8 cellular contexts compared by ENCODE assay signal in genomic region chr2:28366496-28367282, GRCh38. TPM values are rescaled to one million over a fixed set of nuclear protein-coding genes. Genes with fewer than 3 reads are reported as not detected.
DNase-seq lines count a peak whose midpoint lies in the region; ATAC-seq, FAIRE-seq and TF ChIP-seq lines count a peak whose summit lies in the region.

No MANE protein-coding gene starts in this region.

- H3K4me3 ChIP-seq in HEK293 (ENCODE audit: low read depth, low read length) (no peak overlapping the region), colonic mucosa (no peak overlapping the region), small intestine (ENCODE audit: low read depth in 1 of 2, low read length in 2 of 2) (no peak overlapping the region)

- CTCF ChIA-PET in HEK293 (lab: Yijun Ruan, JAX): interaction anchor here (1.2 kb wide), 1 partner anchor 30 kb away, joined by 3 read pairs; no protein-coding TSS in a partner anchor

- POLR2A ChIA-PET in HEK293 (lab: Yijun Ruan, JAX): interaction anchor here (0.6 to 1.6 kb wide), 2 partner anchors 9 to 26 kb away, joined by 3 to 4 read pairs; partner anchors contain the start of gene FOSL2

- WGBS in small intestine, 3 donors: 14 to 33% (median 31%) methylated on average over 19 of the region's 19 CpGs

- H3K27ac ChIP-seq in HEK293 (ENCODE audit: extremely low read depth, low read depth, low read length): no peak overlapping the region
- peak overlapping the region; percentile 68 for H3K27ac ChIP-seq in colonic mucosa
- H3K27ac ChIP-seq in small intestine (ENCODE audit: low read depth in 1 of 2, low read length in 1 of 2): peak overlapping the region; percentile 76 to 97

- H3K27me3 ChIP-seq in colonic mucosa (no peaks in the 10 kb centered on the region), small intestine (ENCODE audit: control insufficient read depth in 2 of 2, insufficient read depth in 2 of 2, low read length in 2 of 2) (no peaks in the 10 kb centered on the region)

- no peaks in the 10 kb centered on the region for H3K4me1 ChIP-seq in HEK293 (ENCODE audit: control insufficient read depth, insufficient read depth, low read length)
- H3K4me1 ChIP-seq in colonic mucosa: peaks cover 5% of the 10 kb centered on the region
- peaks cover 5 to 8% of the 10 kb centered on the region in 2 donors for H3K4me1 ChIP-seq in small intestine (ENCODE audit: control insufficient read depth in 2 of 2, insufficient read depth in 1 of 2, low read depth in 1 of 2, low read length in 1 of 2)

- ATAC-seq in GM18519 (IDR thresholded peaks at IDR 0.05; ENCODE audit: low FRiP score, unreplicated experiment) (no peak), HG02798 (IDR thresholded peaks at IDR 0.05; ENCODE audit: poor library complexity, unreplicated experiment) (no peak), HG03571 (IDR thresholded peaks at IDR 0.05; ENCODE audit: unreplicated experiment) (no peak)

- TF ChIP-seq CTCF in HEK293 (tag by site-specific recombination; IDR thresholded peaks at IDR 0.05) (no peak), colonic mucosa (IDR thresholded peaks at IDR 0.05) (no peak)

- intact Hi-C loops in colonic mucosa (cut with DNase I): no loop called here

- no peak for FAIRE-seq in small intestine (lab: Jason Lieb, UNC)

- H3K9me3 ChIP-seq in HEK293 (ENCODE audit: control insufficient read depth, insufficient read depth, low read depth, low read length): no peaks in the 10 kb centered on the region
- H3K9me3 ChIP-seq in colonic mucosa: no peaks in the 10 kb centered on the region
- H3K9me3 ChIP-seq in small intestine (ENCODE audit: control insufficient read depth, low read depth): no peaks in the 10 kb centered on the region

- DNase-seq in T-helper 22 cell (ENCODE audit: low read depth) (peak; percentile 64), colonic mucosa (peak; percentile 80), small intestine (peak; percentile 96), ecto neural progenitor cell (ENCODE audit: low spot score) (no peak)

- H3K36me3 ChIP-seq in HEK293 (ENCODE audit: control insufficient read depth in 2 of 2, insufficient read depth in 1 of 2, low read length in 2 of 2) (no peaks in the 10 kb centered on the region), colonic mucosa (no peaks in the 10 kb centered on the region), small intestine (ENCODE audit: control insufficient read depth in 2 of 2, insufficient read depth in 2 of 2, low read length in 2 of 2) (no peaks in the 10 kb centered on the region)

- peak overlapping the region; percentile 50 to 88 for H3K9ac ChIP-seq in colonic mucosa (ENCODE audit: low read depth in 2 of 2, low read length in 2 of 2)

TF ChIP-seq in HEK293, 187 proteins besides CTCF, POLR2A, EP300 and RAD21:
- TF ChIP-seq, protein P1, sequence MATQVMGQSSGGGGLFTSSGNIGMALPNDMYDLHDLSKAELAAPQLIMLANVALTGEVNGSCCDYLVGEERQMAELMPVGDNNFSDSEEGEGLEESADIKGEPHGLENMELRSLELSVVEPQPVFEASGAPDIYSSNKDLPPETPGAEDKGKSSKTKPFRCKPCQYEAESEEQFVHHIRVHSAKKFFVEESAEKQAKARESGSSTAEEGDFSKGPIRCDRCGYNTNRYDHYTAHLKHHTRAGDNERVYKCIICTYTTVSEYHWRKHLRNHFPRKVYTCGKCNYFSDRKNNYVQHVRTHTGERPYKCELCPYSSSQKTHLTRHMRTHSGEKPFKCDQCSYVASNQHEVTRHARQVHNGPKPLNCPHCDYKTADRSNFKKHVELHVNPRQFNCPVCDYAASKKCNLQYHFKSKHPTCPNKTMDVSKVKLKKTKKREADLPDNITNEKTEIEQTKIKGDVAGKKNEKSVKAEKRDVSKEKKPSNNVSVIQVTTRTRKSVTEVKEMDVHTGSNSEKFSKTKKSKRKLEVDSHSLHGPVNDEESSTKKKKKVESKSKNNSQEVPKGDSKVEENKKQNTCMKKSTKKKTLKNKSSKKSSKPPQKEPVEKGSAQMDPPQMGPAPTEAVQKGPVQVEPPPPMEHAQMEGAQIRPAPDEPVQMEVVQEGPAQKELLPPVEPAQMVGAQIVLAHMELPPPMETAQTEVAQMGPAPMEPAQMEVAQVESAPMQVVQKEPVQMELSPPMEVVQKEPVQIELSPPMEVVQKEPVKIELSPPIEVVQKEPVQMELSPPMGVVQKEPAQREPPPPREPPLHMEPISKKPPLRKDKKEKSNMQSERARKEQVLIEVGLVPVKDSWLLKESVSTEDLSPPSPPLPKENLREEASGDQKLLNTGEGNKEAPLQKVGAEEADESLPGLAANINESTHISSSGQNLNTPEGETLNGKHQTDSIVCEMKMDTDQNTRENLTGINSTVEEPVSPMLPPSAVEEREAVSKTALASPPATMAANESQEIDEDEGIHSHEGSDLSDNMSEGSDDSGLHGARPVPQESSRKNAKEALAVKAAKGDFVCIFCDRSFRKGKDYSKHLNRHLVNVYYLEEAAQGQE (tag by site-specific recombination; IDR thresholded peaks at IDR 0.05): peak; percentile 53; the same call in 1 of the 2 replicates
- TF ChIP-seq, protein P2, sequence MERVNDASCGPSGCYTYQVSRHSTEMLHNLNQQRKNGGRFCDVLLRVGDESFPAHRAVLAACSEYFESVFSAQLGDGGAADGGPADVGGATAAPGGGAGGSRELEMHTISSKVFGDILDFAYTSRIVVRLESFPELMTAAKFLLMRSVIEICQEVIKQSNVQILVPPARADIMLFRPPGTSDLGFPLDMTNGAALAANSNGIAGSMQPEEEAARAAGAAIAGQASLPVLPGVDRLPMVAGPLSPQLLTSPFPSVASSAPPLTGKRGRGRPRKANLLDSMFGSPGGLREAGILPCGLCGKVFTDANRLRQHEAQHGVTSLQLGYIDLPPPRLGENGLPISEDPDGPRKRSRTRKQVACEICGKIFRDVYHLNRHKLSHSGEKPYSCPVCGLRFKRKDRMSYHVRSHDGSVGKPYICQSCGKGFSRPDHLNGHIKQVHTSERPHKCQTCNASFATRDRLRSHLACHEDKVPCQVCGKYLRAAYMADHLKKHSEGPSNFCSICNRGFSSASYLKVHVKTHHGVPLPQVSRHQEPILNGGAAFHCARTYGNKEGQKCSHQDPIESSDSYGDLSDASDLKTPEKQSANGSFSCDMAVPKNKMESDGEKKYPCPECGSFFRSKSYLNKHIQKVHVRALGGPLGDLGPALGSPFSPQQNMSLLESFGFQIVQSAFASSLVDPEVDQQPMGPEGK (tag by site-specific recombination; IDR thresholded peaks at IDR 0.05): no peak
- TF ChIP-seq TRIM28 (IDR thresholded peaks at IDR 0.05; ENCODE audit: borderline replicate concordance, low read length) (no peak), ZNF692 (tag by site-specific recombination; IDR thresholded peaks at IDR 0.05) (peak; percentile 77)
TF ChIP-seq in HEK293: peak in this region for 2.

RNA-seq across cellular contexts. Expression of gene FOSL2, which starts 26.0 kb away (rescaled TPM):
- 100 to 1,000 TPM in 1 of 2 donors, 10 to 100 TPM in 1; 74.2 to 142 TPM for total RNA-seq in colonic mucosa
- 10 to 100 TPM; 29.2 to 41.4 (median 40.0) TPM for polyA plus RNA-seq in small intestine
